21 cellular contexts compared by ENCODE assay signal in the genomic region with DNA sequence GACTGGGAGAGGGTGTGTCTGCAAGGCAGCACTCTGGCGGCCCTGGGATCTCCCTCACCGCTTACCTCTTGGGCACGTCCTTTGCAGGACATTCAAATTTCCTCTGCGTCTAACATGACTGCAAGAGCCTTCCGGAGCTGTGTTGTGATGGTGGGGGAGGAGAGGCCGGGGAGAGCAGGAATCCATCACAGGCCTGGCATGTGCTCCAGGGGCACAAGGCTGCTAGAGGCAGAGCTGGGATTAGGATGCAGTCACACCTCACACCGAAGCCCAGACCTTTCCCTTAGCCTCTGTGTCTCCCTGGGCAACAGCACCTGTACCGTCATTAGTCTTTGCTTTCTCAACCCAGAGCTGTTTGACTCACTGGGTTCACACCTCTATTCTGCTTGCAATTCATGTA.
A peak's percentile ranks its signal among the peaks of the same experiment; 100 is the strongest.
DNase-seq lines count a peak whose midpoint lies in the region; ATAC-seq, FAIRE-seq and TF ChIP-seq lines count a peak whose summit lies in the region.
"Had no signal": no experiment of that assay in that cellular context is flagged by ENCODE, and none has a peak within 500 bp of the region (broad histone marks: within the 10 kb centered on the region; RNA-seq: fewer than 3 reads in every experiment).

No MANE protein-coding gene starts in this region.

- H3K27ac ChIP-seq in H1 (ENCODE audit: low read depth, low read length) (no peak overlapping the region), neural cell (ENCODE audit: low read length) (peak overlapping the region; percentile 11)
- H3K27ac ChIP-seq: BLaER1, PC-9, RWPE1 had no signal

- FAIRE-seq in H1 (lab: Jason Lieb, UNC) = no peak
- FAIRE-seq: GM12878, HepG2 had no signal

- H2BK20ac ChIP-seq in H1 (ENCODE audit: low read length) = no peak overlapping the region

- H3K4me1 Mint-ChIP-seq in natural killer cell treated with Interleukin-12 subunit alpha and Interleukin-12 subunit beta and Interleukin-15 and Interleukin-18, amount 100 ng/mL, for 72 hours (ENCODE audit: low read depth in 2 of 2) = no peaks in the 10 kb centered on the region
- H3K4me1 Mint-ChIP-seq in natural killer cell = no peaks in the 10 kb centered on the region

- no peak overlapping the region for H4K5ac ChIP-seq in H1 (ENCODE audit: insufficient read length, low read depth, low read length)

- H3K27me3 ChIP-seq in H1 (replicated peaks in 1 of 4; ENCODE audit: control insufficient read depth in 3 of 4, extremely low read depth in 1 of 4, insufficient read depth in 3 of 4, low read length in 3 of 4) (no peaks in the 10 kb centered on the region), neural cell (ENCODE audit: insufficient read depth, low read depth, low read length) (no peaks in the 10 kb centered on the region)
- H3K27me3 ChIP-seq: BLaER1 had no signal

- peaks cover 0 to 5% of the 10 kb centered on the region in 2 donors for H3K27me3 Mint-ChIP-seq in natural killer cell treated with Interleukin-12 subunit alpha and Interleukin-12 subunit beta and Interleukin-15 and Interleukin-18, amount 100 ng/mL, for 72 hours
- H3K27me3 Mint-ChIP-seq in natural killer cell (ENCODE audit: low read depth in 2 of 2) = peaks cover 0 to 3% of the 10 kb centered on the region in 2 donors

- no peak overlapping the region for H3K4me3 ChIP-seq in H1 (ENCODE audit: extremely low read depth in 1 of 4, insufficient read depth in 2 of 4, low read depth in 3 of 4, low read length in 4 of 4)
- no peak overlapping the region for H3K4me3 ChIP-seq in neural cell (ENCODE audit: low read length)
- H3K4me3 ChIP-seq: BLaER1, GM12878, PC-9 had no signal

- no peak overlapping the region for H2BK15ac ChIP-seq in H1 (ENCODE audit: low read length)

- no peak for DNase-seq in natural killer cell treated with Interleukin-12 subunit alpha and Interleukin-12 subunit beta and Interleukin-15 and Interleukin-18, amount 100 ng/mL, for 72 hours (ENCODE audit: low spot score)
- DNase-seq in natural killer cell (no peak), H1 (ENCODE audit: low read depth in 1 of 2, low spot score in 2 of 2) (no peak), HuH-7.5 (ENCODE audit: low spot score) (no peak), medulla oblongata (ENCODE audit: extremely low spot score) (no peak)
- DNase-seq: Calu3; CD4-positive, alpha-beta memory T cell; KG1; NCI-H1105 treated with DMSO at 0.1 percent for 48 hours; NCI-H1930; NCI-H2171 treated with DMSO at 0.1 percent for 48 hours; NCI-H748 treated with DMSO at 0.1 percent for 48 hours; PC-9; SIG-M5 had no signal

- H3K9me3 ChIP-seq in H1 (ENCODE audit: insufficient read depth in 2 of 2, low read depth in 1 of 2, low read length in 1 of 2) = no peaks in the 10 kb centered on the region
- no peaks in the 10 kb centered on the region for H3K9me3 ChIP-seq in neural cell (ENCODE audit: low read length)
- H3K9me3 ChIP-seq: BLaER1 had no signal

- H3K36me3 Mint-ChIP-seq in natural killer cell treated with Interleukin-12 subunit alpha and Interleukin-12 subunit beta and Interleukin-15 and Interleukin-18, amount 100 ng/mL, for 72 hours = no peaks in the 10 kb centered on the region
- H3K36me3 Mint-ChIP-seq in natural killer cell = no peaks in the 10 kb centered on the region
- H3K36me3 Mint-ChIP-seq: CD4-positive, alpha-beta memory T cell had no signal

- no peaks in the 10 kb centered on the region for H4K20me1 ChIP-seq in H1 (replicated peaks in 1 of 2; ENCODE audit: control insufficient read depth in 1 of 2, insufficient read depth in 2 of 2, low read length in 2 of 2)
- H4K20me1 ChIP-seq in neural cell (ENCODE audit: insufficient read depth) = no peaks in the 10 kb centered on the region
- H4K20me1 ChIP-seq: BLaER1 had no signal

- POLR2A ChIA-PET in H1 (lab: Charles Lee; ENCODE audit: partially characterized antibody) = interaction anchor here (0.6 to 1.5 kb wide), 2 partner anchors 100 to 114 kb away, joined by 3 to 5 read pairs; no protein-coding TSS in a partner anchor

- peak; percentile 43 to 52 for ATAC-seq in natural killer cell treated with Interleukin-12 subunit alpha and Interleukin-12 subunit beta and Interleukin-15 and Interleukin-18, amount 100 ng/mL, for 72 hours
- ATAC-seq in natural killer cell (no peak), GM19328 (IDR thresholded peaks at IDR 0.05; ENCODE audit: unreplicated experiment) (no peak)
- ATAC-seq: GM12878, HepG2, SK-N-SH treated with all-trans-retinoic acid at 6 μM for 48 hours had no signal

- no peak overlapping the region for H2BK5ac ChIP-seq in H1 (ENCODE audit: low read depth, low read length)

- H3K9ac ChIP-seq in H1 (replicated peaks in 1 of 4; ENCODE audit: extremely low read depth in 1 of 4, low read depth in 3 of 4, low read length in 3 of 4) = no peak overlapping the region
- no peak overlapping the region for H3K9ac ChIP-seq in neural cell (ENCODE audit: low read length)
- H3K9ac ChIP-seq: BLaER1 had no signal

- no peaks in the 10 kb centered on the region for H3K79me1 ChIP-seq in H1 (ENCODE audit: low read depth, low read length)

- H3F3A ChIP-seq in neural cell (ENCODE audit: insufficient read depth, low read length, poor library complexity, severe bottlenecking) = peaks cover 3% of the 10 kb centered on the region

- H3K79me2 ChIP-seq in H1 (ENCODE audit: control insufficient read depth in 1 of 2, insufficient read depth in 2 of 2, low read length in 2 of 2) = no peaks in the 10 kb centered on the region
- H3K79me2 ChIP-seq in neural cell (replicated peaks; ENCODE audit: insufficient read depth, low read length) = no peaks in the 10 kb centered on the region

- no peaks in the 10 kb centered on the region; the same call in 1 of the 2 replicates for H3K23me2 ChIP-seq in H1 (ENCODE audit: low read depth, low read length)

- no peak overlapping the region for H3K4me3 Mint-ChIP-seq in natural killer cell treated with Interleukin-12 subunit alpha and Interleukin-12 subunit beta and Interleukin-15 and Interleukin-18, amount 100 ng/mL, for 72 hours
- no peak overlapping the region for H3K4me3 Mint-ChIP-seq in natural killer cell
- H3K4me3 Mint-ChIP-seq: CD4-positive, alpha-beta memory T cell had no signal

- no peak overlapping the region for H3K27ac Mint-ChIP-seq in natural killer cell treated with Interleukin-12 subunit alpha and Interleukin-12 subunit beta and Interleukin-15 and Interleukin-18, amount 100 ng/mL, for 72 hours
- no peak overlapping the region for H3K27ac Mint-ChIP-seq in natural killer cell
- H3K27ac Mint-ChIP-seq: CD4-positive, alpha-beta memory T cell had no signal

- no peak overlapping the region for H3K18ac ChIP-seq in H1 (ENCODE audit: extremely low read depth, low read length)

- no peak overlapping the region for H4K8ac ChIP-seq in H1 (ENCODE audit: extremely low read depth, insufficient read depth, low read length)

- WGBS in H1 (ENCODE audit: extremely low coverage in 1 of 2, insufficient coverage in 1 of 2, insufficient read length in 1 of 2, insufficient replicate concordance in 2 of 2, low coverage in 1 of 2, low lambda C conversion rate in 2 of 2, missing lambda C conversion rate in 1 of 2), 2 experiments = 87% methylated on average over 8 of the region's 8 CpGs; no CpG with 5 or more reads in 1 of the 2 experiments

- TF ChIP-seq CTCF in natural killer cell (IDR thresholded peaks at IDR 0.05) (no peak), H1 (IDR thresholded peaks at IDR 0.05; ENCODE audit: control extremely low read depth in 1 of 3, insufficient read depth in 1 of 3, low read depth in 1 of 3, low read length in 3 of 3) (no peak), neural cell (IDR thresholded peaks at IDR 0.05; ENCODE audit: poor library complexity, severe bottlenecking) (no peak)

- CTCF ChIA-PET in H1 (lab: Charles Lee; ENCODE audit: partially characterized antibody) = interaction anchor here (0.7 to 1.3 kb wide), 4 partner anchors 18 to 723 kb away, joined by 3 to 4 read pairs (median 4); no protein-coding TSS in a partner anchor

- H4K91ac ChIP-seq in H1 (replicated peaks; ENCODE audit: insufficient read length, low read length) = no peak overlapping the region

- no peak overlapping the region for H3K4me2 ChIP-seq in H1 (ENCODE audit: insufficient read depth in 1 of 2, low read depth in 2 of 2, low read length in 2 of 2)
- no peak overlapping the region for H3K4me2 ChIP-seq in neural cell (ENCODE audit: low read length)
- H3K4me2 ChIP-seq: BLaER1, PC-9 had no signal

- no peak for TF ChIP-seq EP300 in H1 (IDR thresholded peaks at IDR 0.05; ENCODE audit: borderline replicate concordance in 1 of 2, low read depth in 2 of 2, low read length in 2 of 2)
- TF ChIP-seq EP300 in neural cell (conservative IDR thresholded peaks at IDR 0.05; ENCODE audit: poor library complexity, severe bottlenecking) = peak; percentile 25

- TF ChIP-seq POLR2A in H1 (IDR thresholded peaks at IDR 0.05; ENCODE audit: control extremely low read depth in 1 of 2, low read depth in 2 of 2, low read length in 2 of 2) = no peak

- no peak overlapping the region for H3K56ac ChIP-seq in H1 (replicated peaks; ENCODE audit: insufficient read length, low read depth, low read length)

- no peaks in the 10 kb centered on the region for H3K9me3 Mint-ChIP-seq in natural killer cell treated with Interleukin-12 subunit alpha and Interleukin-12 subunit beta and Interleukin-15 and Interleukin-18, amount 100 ng/mL, for 72 hours
- H3K9me3 Mint-ChIP-seq in natural killer cell = no peaks in the 10 kb centered on the region
- H3K9me3 Mint-ChIP-seq: CD4-positive, alpha-beta memory T cell had no signal

- H3K4ac ChIP-seq in H1 (replicated peaks; ENCODE audit: insufficient read length, low read depth, low read length) = no peak overlapping the region

- no peak overlapping the region for H2AK5ac ChIP-seq in H1 (ENCODE audit: low read depth, low read length)

- no peak overlapping the region for H3K23ac ChIP-seq in H1 (ENCODE audit: insufficient read length)

- H2AFZ ChIP-seq in H1 (ENCODE audit: low read length) (peak overlapping the region; percentile 35; the same call in 1 of the 2 replicates), neural cell (ENCODE audit: low read depth, low read length) (no peak overlapping the region)
- H2AFZ ChIP-seq: PC-9 had no signal

- H3K36me3 ChIP-seq in H1 (ENCODE audit: control insufficient read depth in 2 of 4, insufficient read depth in 4 of 4, low read length in 3 of 4) (no peaks in the 10 kb centered on the region), neural cell (ENCODE audit: insufficient read depth, low read length) (no peaks in the 10 kb centered on the region)
- H3K36me3 ChIP-seq: BLaER1 had no signal

- no peaks in the 10 kb centered on the region for H3K9me2 ChIP-seq in neural cell (ENCODE audit: insufficient read depth, low read length)

- intact Hi-C loops in natural killer cell (cut with micrococcal nuclease) = no loop called here

- no peak overlapping the region for H3K14ac ChIP-seq in H1 (ENCODE audit: insufficient read length)

- TF ChIP-seq RAD21 in H1 (IDR thresholded peaks at IDR 0.05 in 1 of 2, conservative IDR thresholded peaks at IDR 0.05 in 1 of 2; ENCODE audit: low read depth in 2 of 2, low read length in 2 of 2) = no peak
- TF ChIP-seq RAD21 in neural cell (conservative IDR thresholded peaks at IDR 0.05) = peak; percentile 17

- H3K4me1 ChIP-seq in H1 (replicated peaks in 1 of 4; ENCODE audit: control insufficient read depth in 3 of 4, insufficient read depth in 4 of 4, low read length in 3 of 4) = peaks cover 0 to 4% (median 0%) of the 10 kb centered on the region in 4 experiments; a peak in 1 of 7 replicates
- H3K4me1 ChIP-seq: BLaER1 had no signal

- H2BK12ac ChIP-seq in H1 (ENCODE audit: low read depth, low read length) = no peak overlapping the region

- H2BK120ac ChIP-seq in H1 (replicated peaks; ENCODE audit: low read depth, low read length) = no peak overlapping the region

Comparison
In these comparisons a context has a peak if more than half of its experiments do, and no peak if none do; other contexts are left out.
1. ATAC-seq: peak in natural killer cell treated with Interleukin-12 subunit alpha and Interleukin-12 subunit beta and Interleukin-15 and Interleukin-18, amount 100 ng/mL, for 72 hours (2 of 2); none in natural killer cell (0 of 3) and GM19328 (single experiment).